ENCODE assay signal across 3 cellular contexts in genomic region chr16:50774960-50775359, GRCh38.
A peak's percentile ranks its signal among the peaks of the same experiment; 100 is the strongest.
TF ChIP-seq lines count a peak whose summit lies in the region.

No MANE protein-coding gene starts in this region.

TF ChIP-seq in A549, 52 proteins besides CTCF, POLR2A, EP300 and RAD21:
- TF ChIP-seq HOXB13 (CRISPR knock-in tag; IDR thresholded peaks at IDR 0.05; ENCODE audit: low read depth) (no peak), MAFK (IDR thresholded peaks at IDR 0.05; ENCODE audit: partially characterized antibody) (peak; percentile 48)

TF ChIP-seq in GM12878, 131 proteins besides CTCF, POLR2A, EP300 and RAD21:
- no peak for TF ChIP-seq RB1 (IDR thresholded peaks at IDR 0.05; ENCODE audit: borderline replicate concordance)
- no peak for TF ChIP-seq SRF (IDR thresholded peaks at IDR 0.05; ENCODE audit: low read depth in 2 of 2, low read length in 2 of 2)
- no peak for TF ChIP-seq MAX (IDR thresholded peaks at IDR 0.05; ENCODE audit: low read depth, low read length)
- no peak for TF ChIP-seq CBX5 (IDR thresholded peaks at IDR 0.05; ENCODE audit: low read depth)
- TF ChIP-seq ATF7 (IDR thresholded peaks at IDR 0.05; ENCODE audit: low read depth) = no peak
- no peak for TF ChIP-seq SIX5 (IDR thresholded peaks at IDR 0.05; ENCODE audit: low read depth, low read length, severe bottlenecking)
- no peak for TF ChIP-seq YY1 (IDR thresholded peaks at IDR 0.05; ENCODE audit: low read depth, low read length)
- no peak for TF ChIP-seq MXI1 (IDR thresholded peaks at IDR 0.05; ENCODE audit: low read depth, low read length)
- TF ChIP-seq PKNOX1 (IDR thresholded peaks at IDR 0.05) = no peak
- TF ChIP-seq ZNF622 (IDR thresholded peaks at IDR 0.05) = no peak

TF ChIP-seq in GM12891, 5 proteins besides CTCF, POLR2A, EP300 and RAD21:
- TF ChIP-seq SPI1 (IDR thresholded peaks at IDR 0.05; ENCODE audit: low read depth, low read length) (no peak), TAF1 (IDR thresholded peaks at IDR 0.05; ENCODE audit: low read depth, low read length) (no peak), POLR2AphosphoS5 (IDR thresholded peaks at IDR 0.05; ENCODE audit: low read depth, low read length) (no peak), POU2F2 (IDR thresholded peaks at IDR 0.05; ENCODE audit: low read depth, low read length) (no peak), PAX5 (IDR thresholded peaks at IDR 0.05; ENCODE audit: insufficient read depth, low read length, severe bottlenecking) (no peak)
TF ChIP-seq in GM12891: peak in this region for 0.
